ENCODE assay signal across 1 cellular context in the genomic region with DNA sequence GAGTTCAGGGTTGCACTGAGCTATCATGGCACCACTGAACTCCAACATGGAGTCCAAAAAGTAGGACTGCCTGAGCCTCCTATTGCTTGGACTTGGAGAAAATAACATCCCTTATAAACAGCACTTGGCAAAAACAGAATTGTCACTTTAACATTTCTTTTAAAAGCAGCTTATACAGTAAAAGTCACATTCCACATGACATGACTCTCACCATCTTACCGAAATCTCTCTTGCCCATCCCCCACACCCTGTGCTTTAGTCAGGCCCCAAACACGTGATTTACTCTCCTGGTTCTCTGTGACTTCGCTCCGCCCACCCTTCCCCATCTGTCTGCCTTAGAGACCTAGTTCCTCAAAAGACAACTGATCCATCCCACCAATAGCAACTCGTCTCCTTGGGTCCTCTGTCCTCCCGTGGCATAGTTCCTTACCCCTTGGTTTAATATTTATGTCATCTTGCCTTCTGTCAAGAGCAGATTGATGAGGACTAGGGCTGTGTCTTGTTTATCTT.
TF ChIP-seq lines count a peak whose summit lies in the region.

No MANE protein-coding gene starts in this region.

TF ChIP-seq in IMR-90, 13 proteins besides CTCF, POLR2A, EP300 and RAD21:
- TF ChIP-seq USF2 (IDR thresholded peaks at IDR 0.05; ENCODE audit: low read depth, low read length) (peak; percentile 69; the same call in 1 of the 2 replicates), RCOR1 (IDR thresholded peaks at IDR 0.05; ENCODE audit: insufficient replicate concordance, low read length) (no peak), BHLHE40 (IDR thresholded peaks at IDR 0.05; ENCODE audit: low read depth, low read length) (peak; percentile 53; the same call in 1 of the 2 replicates)
